1 cellular context compared by ENCODE assay signal in the genomic region with DNA sequence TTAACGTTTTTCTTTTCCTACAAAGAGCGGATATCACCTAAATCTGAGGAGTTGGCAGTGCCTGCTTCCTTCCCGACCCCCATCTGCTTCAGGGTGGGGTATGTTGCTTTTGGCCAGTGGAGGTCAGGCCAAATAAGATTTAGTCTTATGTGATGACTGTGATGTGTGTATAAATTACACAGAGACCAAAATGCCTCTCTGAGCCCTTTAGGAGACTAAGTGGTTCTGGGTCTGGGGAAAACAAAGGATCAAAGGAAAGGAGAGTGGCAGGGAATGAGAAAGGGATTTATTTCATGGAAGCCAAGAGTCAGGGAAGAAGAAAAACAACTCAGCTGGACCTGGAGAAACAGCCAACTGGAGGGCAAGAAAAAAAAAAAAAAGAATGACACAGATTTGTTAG.
TF ChIP-seq lines count a peak whose summit lies in the region.

No MANE protein-coding gene starts in this region.

TF ChIP-seq in GM23338, 12 proteins besides CTCF, POLR2A, EP300 and RAD21 (continued from another document):
- TF ChIP-seq, protein P1, sequence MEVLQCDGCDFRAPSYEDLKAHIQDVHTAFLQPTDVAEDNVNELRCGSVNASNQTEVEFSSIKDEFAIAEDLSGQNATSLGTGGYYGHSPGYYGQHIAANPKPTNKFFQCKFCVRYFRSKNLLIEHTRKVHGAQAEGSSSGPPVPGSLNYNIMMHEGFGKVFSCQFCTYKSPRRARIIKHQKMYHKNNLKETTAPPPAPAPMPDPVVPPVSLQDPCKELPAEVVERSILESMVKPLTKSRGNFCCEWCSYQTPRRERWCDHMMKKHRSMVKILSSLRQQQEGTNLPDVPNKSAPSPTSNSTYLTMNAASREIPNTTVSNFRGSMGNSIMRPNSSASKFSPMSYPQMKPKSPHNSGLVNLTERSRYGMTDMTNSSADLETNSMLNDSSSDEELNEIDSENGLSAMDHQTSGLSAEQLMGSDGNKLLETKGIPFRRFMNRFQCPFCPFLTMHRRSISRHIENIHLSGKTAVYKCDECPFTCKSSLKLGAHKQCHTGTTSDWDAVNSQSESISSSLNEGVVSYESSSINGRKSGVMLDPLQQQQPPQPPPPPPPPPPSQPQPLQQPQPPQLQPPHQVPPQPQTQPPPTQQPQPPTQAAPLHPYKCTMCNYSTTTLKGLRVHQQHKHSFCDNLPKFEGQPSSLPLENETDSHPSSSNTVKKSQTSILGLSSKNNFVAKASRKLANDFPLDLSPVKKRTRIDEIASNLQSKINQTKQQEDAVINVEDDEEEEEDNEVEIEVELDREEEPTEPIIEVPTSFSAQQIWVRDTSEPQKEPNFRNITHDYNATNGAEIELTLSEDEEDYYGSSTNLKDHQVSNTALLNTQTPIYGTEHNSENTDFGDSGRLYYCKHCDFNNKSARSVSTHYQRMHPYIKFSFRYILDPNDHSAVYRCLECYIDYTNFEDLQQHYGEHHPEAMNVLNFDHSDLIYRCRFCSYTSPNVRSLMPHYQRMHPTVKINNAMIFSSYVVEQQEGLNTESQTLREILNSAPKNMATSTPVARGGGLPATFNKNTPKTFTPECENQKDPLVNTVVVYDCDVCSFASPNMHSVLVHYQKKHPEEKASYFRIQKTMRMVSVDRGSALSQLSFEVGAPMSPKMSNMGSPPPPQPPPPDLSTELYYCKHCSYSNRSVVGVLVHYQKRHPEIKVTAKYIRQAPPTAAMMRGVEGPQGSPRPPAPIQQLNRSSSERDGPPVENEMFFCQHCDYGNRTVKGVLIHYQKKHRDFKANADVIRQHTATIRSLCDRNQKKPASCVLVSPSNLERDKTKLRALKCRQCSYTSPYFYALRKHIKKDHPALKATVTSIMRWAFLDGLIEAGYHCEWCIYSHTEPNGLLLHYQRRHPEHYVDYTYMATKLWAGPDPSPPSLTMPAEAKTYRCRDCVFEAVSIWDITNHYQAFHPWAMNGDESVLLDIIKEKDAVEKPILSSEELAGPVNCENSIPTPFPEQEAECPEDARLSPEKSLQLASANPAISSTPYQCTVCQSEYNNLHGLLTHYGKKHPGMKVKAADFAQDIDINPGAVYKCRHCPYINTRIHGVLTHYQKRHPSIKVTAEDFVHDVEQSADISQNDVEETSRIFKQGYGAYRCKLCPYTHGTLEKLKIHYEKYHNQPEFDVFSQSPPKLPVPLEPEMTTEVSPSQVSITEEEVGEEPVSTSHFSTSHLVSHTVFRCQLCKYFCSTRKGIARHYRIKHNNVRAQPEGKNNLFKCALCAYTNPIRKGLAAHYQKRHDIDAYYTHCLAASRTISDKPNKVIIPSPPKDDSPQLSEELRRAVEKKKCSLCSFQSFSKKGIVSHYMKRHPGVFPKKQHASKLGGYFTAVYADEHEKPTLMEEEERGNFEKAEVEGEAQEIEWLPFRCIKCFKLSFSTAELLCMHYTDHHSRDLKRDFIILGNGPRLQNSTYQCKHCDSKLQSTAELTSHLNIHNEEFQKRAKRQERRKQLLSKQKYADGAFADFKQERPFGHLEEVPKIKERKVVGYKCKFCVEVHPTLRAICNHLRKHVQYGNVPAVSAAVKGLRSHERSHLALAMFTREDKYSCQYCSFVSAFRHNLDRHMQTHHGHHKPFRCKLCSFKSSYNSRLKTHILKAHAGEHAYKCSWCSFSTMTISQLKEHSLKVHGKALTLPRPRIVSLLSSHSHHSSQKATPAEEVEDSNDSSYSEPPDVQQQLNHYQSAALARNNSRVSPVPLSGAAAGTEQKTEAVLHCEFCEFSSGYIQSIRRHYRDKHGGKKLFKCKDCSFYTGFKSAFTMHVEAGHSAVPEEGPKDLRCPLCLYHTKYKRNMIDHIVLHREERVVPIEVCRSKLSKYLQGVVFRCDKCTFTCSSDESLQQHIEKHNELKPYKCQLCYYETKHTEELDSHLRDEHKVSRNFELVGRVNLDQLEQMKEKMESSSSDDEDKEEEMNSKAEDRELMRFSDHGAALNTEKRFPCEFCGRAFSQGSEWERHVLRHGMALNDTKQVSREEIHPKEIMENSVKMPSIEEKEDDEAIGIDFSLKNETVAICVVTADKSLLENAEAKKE (CRISPR knock-in tag; IDR thresholded peaks at IDR 0.05): no peak
- TF ChIP-seq JUNB (IDR thresholded peaks at IDR 0.05; ENCODE audit: unreplicated experiment) (no peak), EZH2 (IDR thresholded peaks at IDR 0.05; ENCODE audit: low read depth, unreplicated experiment) (no peak), ZNF114 (CRISPR knock-in tag; IDR thresholded peaks at IDR 0.05) (no peak), CREB1 (CRISPR knock-in tag; IDR thresholded peaks at IDR 0.05; ENCODE audit: low read depth) (no peak)
